Comparison of ENCODE assay signal across 18 cellular contexts in the genomic region with DNA sequence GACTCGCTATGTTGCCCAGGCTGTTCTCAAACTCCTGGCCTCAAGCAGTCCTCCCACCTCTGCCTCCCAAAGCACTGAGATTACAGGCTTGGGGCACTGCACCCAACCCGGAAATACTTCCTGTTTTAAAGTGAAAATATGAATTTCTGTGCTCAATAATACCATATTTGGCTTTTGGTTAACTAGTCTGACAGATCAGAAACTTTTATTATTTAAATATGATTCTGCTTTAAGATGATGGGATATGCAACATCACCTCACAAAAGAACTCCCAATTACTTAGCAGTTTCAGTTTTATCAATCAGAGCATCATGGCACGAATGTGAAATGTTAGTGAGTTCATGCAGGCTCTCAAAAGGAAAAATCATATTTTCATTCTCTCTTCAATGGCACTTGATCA.
DNase-seq lines count a peak whose midpoint lies in the region; ATAC-seq and TF ChIP-seq lines count a peak whose summit lies in the region.
"Had no signal": no experiment of that assay in that cellular context is flagged by ENCODE, and none has a peak within 500 bp of the region (broad histone marks: within the 10 kb centered on the region; RNA-seq: fewer than 3 reads in every experiment).

No MANE protein-coding gene starts in this region.

- TF ChIP-seq CTCF in MCF 10A (IDR thresholded peaks at IDR 0.05; ENCODE audit: unreplicated experiment): no peak

- no peaks in the 10 kb centered on the region for H3K27me3 Mint-ChIP-seq in activated T-helper 17 cell treated with anti-CD3 and anti-CD28 coated beads, Interleukin-2, amount 50 U/mL, for 72 hours
- H3K27me3 Mint-ChIP-seq in natural killer cell treated with Interleukin-12 subunit alpha and Interleukin-12 subunit beta and Interleukin-15 and Interleukin-18, amount 100 ng/mL, for 72 hours: no peaks in the 10 kb centered on the region
- H3K27me3 Mint-ChIP-seq in MCF 10A (ENCODE audit: insufficient read depth, unreplicated experiment): no peaks in the 10 kb centered on the region
- H3K27me3 Mint-ChIP-seq in CD8-positive, alpha-beta memory T cell: no peaks in the 10 kb centered on the region
- H3K27me3 Mint-ChIP-seq: CD4-positive, alpha-beta T cell had no signal

- peaks cover 35% of the 10 kb centered on the region for H3K36me3 Mint-ChIP-seq in activated T-helper 17 cell treated with anti-CD3 and anti-CD28 coated beads, Interleukin-2, amount 50 U/mL, for 72 hours (ENCODE audit: low read depth)
- peaks cover 12% of the 10 kb centered on the region for H3K36me3 Mint-ChIP-seq in natural killer cell treated with Interleukin-12 subunit alpha and Interleukin-12 subunit beta and Interleukin-15 and Interleukin-18, amount 100 ng/mL, for 72 hours
- H3K36me3 Mint-ChIP-seq in MCF 10A (ENCODE audit: insufficient read depth, unreplicated experiment): peaks cover 7% of the 10 kb centered on the region
- peaks cover 22 to 56% (median 25%) of the 10 kb centered on the region in 3 donors for H3K36me3 Mint-ChIP-seq in CD8-positive, alpha-beta memory T cell

- no peak for DNase-seq in activated CD4-positive, CD25-positive, alpha-beta regulatory T cell (lab: John Stamatoyannopoulos, UW)
- DNase-seq in stimulated activated CD4-positive, alpha-beta T cell treated with anti-CD3 and anti-CD28 coated beads, Interleukin-15, amount 100 ng/mL, for 24 hours: peak; percentile 27
- no peak for DNase-seq in stimulated activated CD4-positive, alpha-beta T cell treated with anti-CD3 and anti-CD28 coated beads, Interleukin-4, amount 100 ng/mL, for 4 hours
- no peak for DNase-seq in natural killer cell treated with Interleukin-12 subunit alpha and Interleukin-12 subunit beta and Interleukin-15 and Interleukin-18, amount 100 ng/mL, for 72 hours (ENCODE audit: low spot score)
- no peak for DNase-seq in MCF 10A (ENCODE audit: unreplicated experiment)
- DNase-seq in CD8-positive, alpha-beta memory T cell: no peak
- DNase-seq: BE2C; Calu3; CD4-positive, alpha-beta T cell; KBM-7; NCI-H1048; NCI-H2081 treated with DMSO at 0.1 percent for 48 hours; NCI-H510A; NCI-H82 had no signal

- no peak overlapping the region for H3K4me3 ChIP-seq in CD8-positive, alpha-beta memory T cell (ENCODE audit: low read length)

- H3K36me3 ChIP-seq in CD8-positive, alpha-beta memory T cell (ENCODE audit: insufficient read depth, low read length): peaks cover 12% of the 10 kb centered on the region
- H3K36me3 ChIP-seq: BE2C had no signal

- POLR2A ChIA-PET in MCF 10A (lab: Yijun Ruan, JAX): no interaction called here
- POLR2A ChIA-PET in CD8-positive, alpha-beta memory T cell (lab: Charles Lee): no interaction called here

- no peaks in the 10 kb centered on the region for H3K9me3 ChIP-seq in CD8-positive, alpha-beta memory T cell (ENCODE audit: low read length)
- H3K9me3 ChIP-seq: BE2C had no signal

- H3K4me1 ChIP-seq in CD8-positive, alpha-beta memory T cell (ENCODE audit: insufficient read depth, low read length): peaks cover 9% of the 10 kb centered on the region
- H3K4me1 ChIP-seq: BE2C had no signal

- intact Hi-C loops in MCF 10A (cut with micrococcal nuclease): no loop called here

- no peaks in the 10 kb centered on the region for H3K4me1 Mint-ChIP-seq in activated T-helper 17 cell treated with anti-CD3 and anti-CD28 coated beads, Interleukin-2, amount 50 U/mL, for 72 hours
- peaks cover 5 to 8% of the 10 kb centered on the region in 2 donors for H3K4me1 Mint-ChIP-seq in natural killer cell treated with Interleukin-12 subunit alpha and Interleukin-12 subunit beta and Interleukin-15 and Interleukin-18, amount 100 ng/mL, for 72 hours (ENCODE audit: low read depth in 2 of 2)
- no peaks in the 10 kb centered on the region for H3K4me1 Mint-ChIP-seq in MCF 10A (ENCODE audit: insufficient read depth, unreplicated experiment)
- H3K4me1 Mint-ChIP-seq in CD8-positive, alpha-beta memory T cell: peaks cover 13 to 15% (median 13%) of the 10 kb centered on the region in 3 donors

- no TSS peak for BruUV-seq in MCF 10A (replicated peaks; lab: Mats Ljungman, UMichigan)

- no peaks in the 10 kb centered on the region for H3K27me3 ChIP-seq in CD8-positive, alpha-beta memory T cell (ENCODE audit: insufficient read depth, low read length, poor library complexity, severe bottlenecking)
- H3K27me3 ChIP-seq: BE2C had no signal

- H3K27ac Mint-ChIP-seq in activated T-helper 17 cell treated with anti-CD3 and anti-CD28 coated beads, Interleukin-2, amount 50 U/mL, for 72 hours: peak overlapping the region; percentile 81
- H3K27ac Mint-ChIP-seq in natural killer cell treated with Interleukin-12 subunit alpha and Interleukin-12 subunit beta and Interleukin-15 and Interleukin-18, amount 100 ng/mL, for 72 hours: peak overlapping the region; percentile 51
- H3K27ac Mint-ChIP-seq in MCF 10A (ENCODE audit: low read depth, unreplicated experiment): no peak overlapping the region
- H3K27ac Mint-ChIP-seq in CD8-positive, alpha-beta memory T cell: peak overlapping the region in 3 of 8 donors; percentile 46 to 87 (median 66)
- H3K27ac Mint-ChIP-seq: CD4-positive, alpha-beta T cell had no signal

- H3K27ac ChIP-seq in CD8-positive, alpha-beta memory T cell (ENCODE audit: low read depth, low read length): no peak overlapping the region
- H3K27ac ChIP-seq: 22Rv1 had no signal

- CTCF ChIA-PET in MCF 10A (lab: Yijun Ruan, JAX): no interaction called here
- CTCF ChIA-PET in CD8-positive, alpha-beta memory T cell (lab: Charles Lee): no interaction called here

- H3K9me3 Mint-ChIP-seq in activated T-helper 17 cell treated with anti-CD3 and anti-CD28 coated beads, Interleukin-2, amount 50 U/mL, for 72 hours: no peaks in the 10 kb centered on the region
- no peaks in the 10 kb centered on the region for H3K9me3 Mint-ChIP-seq in natural killer cell treated with Interleukin-12 subunit alpha and Interleukin-12 subunit beta and Interleukin-15 and Interleukin-18, amount 100 ng/mL, for 72 hours
- H3K9me3 Mint-ChIP-seq in MCF 10A (ENCODE audit: unreplicated experiment): no peaks in the 10 kb centered on the region
- no peaks in the 10 kb centered on the region for H3K9me3 Mint-ChIP-seq in CD8-positive, alpha-beta memory T cell
- H3K9me3 Mint-ChIP-seq: CD4-positive, alpha-beta T cell had no signal

- peak overlapping the region; percentile 39 for H3K4me3 Mint-ChIP-seq in activated T-helper 17 cell treated with anti-CD3 and anti-CD28 coated beads, Interleukin-2, amount 50 U/mL, for 72 hours
- peak overlapping the region; percentile 13 for H3K4me3 Mint-ChIP-seq in natural killer cell treated with Interleukin-12 subunit alpha and Interleukin-12 subunit beta and Interleukin-15 and Interleukin-18, amount 100 ng/mL, for 72 hours
- no peak overlapping the region for H3K4me3 Mint-ChIP-seq in MCF 10A (ENCODE audit: unreplicated experiment)
- H3K4me3 Mint-ChIP-seq in CD8-positive, alpha-beta memory T cell: peak overlapping the region in 1 of 7 donors; percentile 19
- H3K4me3 Mint-ChIP-seq: CD4-positive, alpha-beta T cell had no signal

- ATAC-seq in activated CD4-positive, CD25-positive, alpha-beta regulatory T cell treated with anti-CD3 and anti-CD28 coated beads, Interleukin-2, amount 50 U/mL, for 24 hours: peak; percentile 63 to 87
- ATAC-seq in activated T-helper 17 cell treated with anti-CD3 and anti-CD28 coated beads, Interleukin-2, amount 50 U/mL, for 72 hours (replicated peaks): peak; percentile 87
- peak in 1 of 2 donors; percentile 52 for ATAC-seq in natural killer cell treated with Interleukin-12 subunit alpha and Interleukin-12 subunit beta and Interleukin-15 and Interleukin-18, amount 100 ng/mL, for 72 hours
- ATAC-seq: HCT116 had no signal
